In genomic region chr16:80816372-80816771, GRCh38 we compare ENCODE assay signal across 20 cellular contexts.
"Had no signal": no experiment of that assay in that cellular context is flagged by ENCODE, and none has a peak within 500 bp of the region (broad histone marks: within the 10 kb centered on the region; RNA-seq: fewer than 3 reads in every experiment).

No MANE protein-coding gene starts in this region.

- H3K36me3 ChIP-seq: colonic mucosa, heart left ventricle, neural progenitor cell, ovary, right atrium auricular region, sigmoid colon, tibial artery, upper lobe of left lung, uterus had no signal

- H3K9me3 Mint-ChIP-seq: neural progenitor cell had no signal

- H3K27ac ChIP-seq: colonic mucosa, heart left ventricle, neural progenitor cell, ovary, right atrium auricular region, sigmoid colon, tibial artery, upper lobe of left lung, uterus had no signal

- H3K4me1 ChIP-seq: colonic mucosa, heart left ventricle, neural progenitor cell, right atrium auricular region, sigmoid colon, tibial artery, upper lobe of left lung, uterus had no signal

- H3K4me3 Mint-ChIP-seq: natural killer cell treated with Interleukin-12 subunit alpha and Interleukin-12 subunit beta and Interleukin-15 and Interleukin-18, amount 100 ng/mL, for 72 hours; neural progenitor cell had no signal

- H3K36me3 Mint-ChIP-seq: neural progenitor cell had no signal

- H3K4me3 ChIP-seq: colonic mucosa, heart left ventricle, mucosa of descending colon, neural progenitor cell, ovary, right atrium auricular region, sigmoid colon, tibial artery, upper lobe of left lung, uterus had no signal

- DNase-seq: colonic mucosa; dermis blood vessel endothelial cell; heart left ventricle; hippocampal formation; islet precursor cell; mammary epithelial cell; mucosa of descending colon; nucleus accumbens; ovary; sigmoid colon; small intestine; stimulated activated CD4-positive, alpha-beta T cell treated with anti-CD3 and anti-CD28 coated beads, Interleukin-12 subunit alpha, Interleukin-12 subunit beta, amount 100 ng/mL, for 4 hours; stimulated activated naive CD8-positive, alpha-beta T cell treated with anti-CD3 and anti-CD28 coated beads, Interleukin-15, Interleukin-2, amounts not matched to agents 100 U/mL and 50 U/mL, for 24 hours; tibial artery; upper lobe of left lung; uterus had no signal

- H3K27ac Mint-ChIP-seq: natural killer cell treated with Interleukin-12 subunit alpha and Interleukin-12 subunit beta and Interleukin-15 and Interleukin-18, amount 100 ng/mL, for 72 hours; neural progenitor cell had no signal

- H3K9me3 ChIP-seq: colonic mucosa, mucosa of descending colon, ovary, right atrium auricular region, sigmoid colon, tibial artery, upper lobe of left lung, uterus had no signal

- ATAC-seq: heart left ventricle; left lobe of liver; mucosa of descending colon; natural killer cell treated with Interleukin-12 subunit alpha and Interleukin-12 subunit beta and Interleukin-15 and Interleukin-18, amount 100 ng/mL, for 72 hours; stimulated activated naive CD8-positive, alpha-beta T cell treated with anti-CD3 and anti-CD28 coated beads, Interleukin-15, Interleukin-2, amounts not matched to agents 100 U/mL and 50 U/mL, for 24 hours had no signal

- H3K27me3 ChIP-seq: colonic mucosa, ovary, right atrium auricular region, tibial artery, upper lobe of left lung, uterus had no signal

- H3K4me1 Mint-ChIP-seq: neural progenitor cell had no signal
